ENCODE assay signal across 9 cellular contexts in genomic region chr6:46419576-46420002, GRCh38.
A peak's percentile ranks its signal among the peaks of the same experiment; 100 is the strongest.
DNase-seq lines count a peak whose midpoint lies in the region; ATAC-seq and TF ChIP-seq lines count a peak whose summit lies in the region.
"Had no signal": no experiment of that assay in that cellular context is flagged by ENCODE, and none has a peak within 500 bp of the region (broad histone marks: within the 10 kb centered on the region; RNA-seq: fewer than 3 reads in every experiment).

No MANE protein-coding gene starts in this region.

- no peak overlapping the region for H3K56ac ChIP-seq in H9 (ENCODE audit: insufficient read length, low read depth, low read length)

- H3K27me3 ChIP-seq in H9 (ENCODE audit: insufficient read depth, low read length) (no peaks in the 10 kb centered on the region), smooth muscle cell (ENCODE audit: low read depth) (no peaks in the 10 kb centered on the region)

- H4K91ac ChIP-seq in H9 (ENCODE audit: insufficient read length, low read depth, low read length), result no peak overlapping the region

- no peak overlapping the region for H3K14ac ChIP-seq in H9 (ENCODE audit: insufficient read depth, low read length)

- peaks cover 5 to 7% of the 10 kb centered on the region in 2 experiments; a peak in 3 of 4 replicates for H3K4me1 Mint-ChIP-seq in H9

- H3K27me3 Mint-ChIP-seq in H9 (ENCODE audit: low read depth), result no peaks in the 10 kb centered on the region

- H3K4me1 ChIP-seq in H9 (ENCODE audit: insufficient read depth, low read length) (no peaks in the 10 kb centered on the region; the same call in 1 of the 2 replicates), smooth muscle cell (ENCODE audit: low read depth) (no peaks in the 10 kb centered on the region)

- H3K27ac Mint-ChIP-seq in H9, result no peak overlapping the region
- H3K27ac Mint-ChIP-seq: T-helper 1 cell treated with Interleukin-12 subunit alpha and Interleukin-12 subunit beta and Interleukin-4 antibody, amounts not matched to agents 30 μg/mL and 1 μg/mL, for 36 hours had no signal

- no peak overlapping the region for H3K4me2 ChIP-seq in H9 (ENCODE audit: insufficient read depth, insufficient read length, low read length)
- no peak overlapping the region for H3K4me2 ChIP-seq in smooth muscle cell

- no peak overlapping the region for H3T11ph ChIP-seq in H9 (ENCODE audit: low read length)

- H3K4me3 Mint-ChIP-seq in H9, result no peak overlapping the region
- H3K4me3 Mint-ChIP-seq: T-helper 1 cell treated with Interleukin-12 subunit alpha and Interleukin-12 subunit beta and Interleukin-4 antibody, amounts not matched to agents 30 μg/mL and 1 μg/mL, for 36 hours had no signal

- H2BK5ac ChIP-seq in H9 (ENCODE audit: insufficient read length, low read length), result no peak overlapping the region

- DNase-seq in D341Med (ENCODE audit: low spot score), result peak; percentile 49
- peak; percentile 31 for DNase-seq in H9
- DNase-seq in NCI-H510A treated with DMSO at 0.1 percent for 48 hours (lab: John Stamatoyannopoulos, UW), result peak; percentile 68
- DNase-seq in anterior cingulate cortex (lab: John Stamatoyannopoulos, UW), result peak in 48 of 58 donors; percentile 0 to 77 (median 21)
- peak; percentile 34 for DNase-seq in hepatic stellate cell (ENCODE audit: low spot score)
- DNase-seq in smooth muscle cell (lab: John Stamatoyannopoulos, UW; ENCODE audit: unreplicated experiment), result no peak

- H3K9ac ChIP-seq in H9 (ENCODE audit: extremely low read depth, insufficient read length, low read length), result no peak overlapping the region
- no peak overlapping the region for H3K9ac ChIP-seq in smooth muscle cell (ENCODE audit: low read depth)

- H3K18ac ChIP-seq in H9 (ENCODE audit: insufficient read length, low read depth, low read length), result no peak overlapping the region

- no peak overlapping the region for H4K5ac ChIP-seq in H9 (ENCODE audit: insufficient read length, low read depth, low read length)

- H2BK15ac ChIP-seq in H9 (ENCODE audit: low read depth, low read length), result no peak overlapping the region

- no peak overlapping the region for H3K23ac ChIP-seq in H9 (ENCODE audit: insufficient read length, low read depth, low read length)

- H4K8ac ChIP-seq in H9 (replicated peaks; ENCODE audit: insufficient read length, low read depth, low read length), result no peak overlapping the region

- ATAC-seq in HG03378 (IDR thresholded peaks at IDR 0.05; ENCODE audit: unreplicated experiment), result no peak
- no peak for ATAC-seq in GM21447 (IDR thresholded peaks at IDR 0.05; ENCODE audit: unreplicated experiment)

- H2AK5ac ChIP-seq in H9 (ENCODE audit: insufficient read length, low read length), result no peak overlapping the region

- no peak overlapping the region for H2BK120ac ChIP-seq in H9 (ENCODE audit: low read depth, low read length, poor library complexity, severe bottlenecking)

- H3K36me3 ChIP-seq in smooth muscle cell (ENCODE audit: low read depth), result no peaks in the 10 kb centered on the region

- H3K9me3 ChIP-seq in H9 (ENCODE audit: control insufficient read depth, low read depth, low read length) (no peaks in the 10 kb centered on the region), smooth muscle cell (replicated peaks; ENCODE audit: low read depth) (no peaks in the 10 kb centered on the region)

- peak; percentile 88 for TF ChIP-seq CTCF in H9 (conservative IDR thresholded peaks at IDR 0.05)
- peak; percentile 86 for TF ChIP-seq CTCF in smooth muscle cell (IDR thresholded peaks at IDR 0.05; ENCODE audit: borderline replicate concordance, insufficient read depth, poor library complexity, severe bottlenecking)

- no peaks in the 10 kb centered on the region for H3F3A ChIP-seq in smooth muscle cell (ENCODE audit: low read depth)

- no peaks in the 10 kb centered on the region for H3K23me2 ChIP-seq in H9 (ENCODE audit: insufficient read length, low read depth, low read length, poor library complexity, severe bottlenecking)

- H3K79me1 ChIP-seq in H9 (ENCODE audit: insufficient read depth, low read depth, low read length, poor library complexity, severe bottlenecking), result no peaks in the 10 kb centered on the region

- H3K4me3 ChIP-seq in smooth muscle cell, result no peak overlapping the region

- H3K27ac ChIP-seq in H9 (ENCODE audit: insufficient read length, low read depth, low read length) (no peak overlapping the region), smooth muscle cell (ENCODE audit: low read depth) (no peak overlapping the region)

- H3K36me3 Mint-ChIP-seq in H9 (ENCODE audit: insufficient read depth in 1 of 3, low read depth in 3 of 3), result no peaks in the 10 kb centered on the region

- no CpG with 5 or more reads among the region's 2 CpGs for WGBS in H9 (ENCODE audit: extremely low coverage, insufficient read length, low lambda C conversion rate)
- WGBS in smooth muscle cell (ENCODE audit: low lambda C conversion rate), result 7% methylated on average over 2 of the region's 2 CpGs

- H3K4ac ChIP-seq in H9 (ENCODE audit: low read depth, low read length), result no peak overlapping the region

- no peak overlapping the region for H2BK20ac ChIP-seq in H9 (ENCODE audit: low read depth, low read length, poor library complexity, severe bottlenecking)

- H2AFZ ChIP-seq in H9 (ENCODE audit: low read length), result no peak overlapping the region
- H2AFZ ChIP-seq in smooth muscle cell (ENCODE audit: low read depth), result no peak overlapping the region

- no peak overlapping the region for H2BK12ac ChIP-seq in H9 (ENCODE audit: insufficient read length, low read depth, low read length)

- H3K79me2 ChIP-seq in H9 (ENCODE audit: insufficient read depth, low read length) (no peaks in the 10 kb centered on the region), smooth muscle cell (ENCODE audit: low read depth) (no peaks in the 10 kb centered on the region)

- H3K9me3 Mint-ChIP-seq in H9, result no peaks in the 10 kb centered on the region
- H3K9me3 Mint-ChIP-seq: T-helper 1 cell treated with Interleukin-12 subunit alpha and Interleukin-12 subunit beta and Interleukin-4 antibody, amounts not matched to agents 30 μg/mL and 1 μg/mL, for 36 hours had no signal

- no peaks in the 10 kb centered on the region for H4K20me1 ChIP-seq in H9 (ENCODE audit: control insufficient read depth, insufficient read depth, insufficient read length)
- no peaks in the 10 kb centered on the region for H4K20me1 ChIP-seq in smooth muscle cell (ENCODE audit: low read depth)
